In the genomic region with DNA sequence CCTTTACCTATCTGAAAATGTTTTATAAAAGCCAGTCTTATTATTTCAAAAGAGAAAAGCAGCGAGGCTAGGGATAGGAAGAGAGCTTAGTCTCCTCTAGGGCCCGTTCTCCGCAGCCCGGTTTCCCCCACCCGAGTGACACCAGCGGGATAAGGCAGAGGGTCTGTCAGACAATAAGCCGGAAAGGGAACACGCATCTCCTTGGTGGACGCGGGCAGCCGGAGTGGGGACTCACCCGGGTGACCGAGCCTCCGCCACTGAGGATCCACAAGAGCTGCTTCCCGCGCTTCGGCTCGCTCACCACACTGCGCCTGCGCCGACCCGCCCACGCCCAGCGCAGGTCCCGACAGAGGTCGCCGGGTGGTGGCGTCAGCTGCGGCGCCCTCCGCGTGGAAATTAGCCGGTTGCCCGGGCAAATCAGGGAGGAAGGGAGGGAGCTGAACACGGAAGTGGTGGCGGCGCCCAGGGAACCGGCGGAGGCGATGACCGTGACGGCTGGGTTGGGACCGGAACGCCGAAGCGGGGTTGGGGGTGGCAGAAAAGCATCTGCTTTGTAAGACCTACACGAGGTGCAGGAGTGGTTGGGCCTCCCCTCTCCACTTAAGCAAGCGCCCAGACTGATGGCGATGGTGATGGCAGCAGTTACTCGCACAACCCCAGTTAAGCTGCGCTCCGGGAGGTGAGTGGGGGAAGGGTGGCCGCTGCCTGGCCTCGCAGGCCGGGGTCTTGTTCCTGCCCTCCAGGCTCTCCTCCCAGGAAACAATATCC, we compare ENCODE assay signal across 8 cellular contexts. TPM values are rescaled to one million over a fixed set of nuclear protein-coding genes. Genes with fewer than 3 reads are reported as not detected.
DNase-seq lines count a peak whose midpoint lies in the region; ATAC-seq and TF ChIP-seq lines count a peak whose summit lies in the region.

A gene with protein sequence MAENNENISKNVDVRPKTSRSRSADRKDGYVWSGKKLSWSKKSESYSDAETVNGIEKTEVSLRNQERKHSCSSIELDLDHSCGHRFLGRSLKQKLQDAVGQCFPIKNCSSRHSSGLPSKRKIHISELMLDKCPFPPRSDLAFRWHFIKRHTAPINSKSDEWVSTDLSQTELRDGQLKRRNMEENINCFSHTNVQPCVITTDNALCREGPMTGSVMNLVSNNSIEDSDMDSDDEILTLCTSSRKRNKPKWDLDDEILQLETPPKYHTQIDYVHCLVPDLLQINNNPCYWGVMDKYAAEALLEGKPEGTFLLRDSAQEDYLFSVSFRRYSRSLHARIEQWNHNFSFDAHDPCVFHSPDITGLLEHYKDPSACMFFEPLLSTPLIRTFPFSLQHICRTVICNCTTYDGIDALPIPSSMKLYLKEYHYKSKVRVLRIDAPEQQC (plus strand): TSS at position 444 of the 768 bp plus-strand sequence. CDS start 15,806 bp downstream, outside the sequence.
Gene WDHD1 (minus strand): TSS at position 307 of the 768 bp plus-strand sequence. CDS start 312 bp downstream, outside the sequence.

- DNase-seq in GM13977 (ENCODE audit: low spot score): peak; percentile 92
- DNase-seq in NCI-H146 (lab: John Stamatoyannopoulos, UW): peak; percentile 95
- DNase-seq in T-cell: peak; percentile 88 to 96 (median 92)
- DNase-seq in adrenal gland: peak; percentile 94 to 97 (median 95)
- peak; percentile 95 to 97 for DNase-seq in heart right ventricle
- DNase-seq in pons (ENCODE audit: low spot score): peak; percentile 92
- DNase-seq in type B pancreatic cell (ENCODE audit: extremely low spot score, unreplicated experiment): peak; percentile 98

- H3K27me3 Mint-ChIP-seq in T-cell (no peaks in the 10 kb centered on the region), type B pancreatic cell (no peaks in the 10 kb centered on the region)

- H3K27me3 ChIP-seq in adrenal gland: no peaks in the 10 kb centered on the region
- no peaks in the 10 kb centered on the region for H3K27me3 ChIP-seq in heart right ventricle

- H3K27ac Mint-ChIP-seq in T-cell: peak within 1 kb of the TSS; percentile 83 to 89
- H3K27ac Mint-ChIP-seq in type B pancreatic cell: peak within 1 kb of the TSS; percentile 91

- no peaks in the 10 kb centered on the region for H3K36me3 ChIP-seq in adrenal gland (replicated peaks in 1 of 2)
- H3K36me3 ChIP-seq in heart right ventricle: peaks cover 0 to 3% (median 0%) of the 10 kb centered on the region in 9 donors

- peak within 1 kb of the TSS; percentile 91 to 92 (median 91) for H3K4me3 Mint-ChIP-seq in T-cell
- H3K4me3 Mint-ChIP-seq in type B pancreatic cell: peak within 1 kb of the TSS; percentile 93

- intact Hi-C loops in adrenal gland (cut with DNase I) (no loop called here), heart right ventricle (cut with DNase I) (no loop called here)

- CTCF ChIA-PET in T-cell (lab: Charles Lee): interaction anchor here (0.6 to 1.6 kb wide), 9 partner anchors 24 to 463 kb away, joined by 3 to 15 read pairs (median 3); partner anchors contain the start of gene MAPK1IP1L (in 2 of the 2)

- TF ChIP-seq POLR2A in adrenal gland (IDR thresholded peaks at IDR 0.05): peak; percentile 70 to 88

- TF ChIP-seq CTCF in GM13977 (IDR thresholded peaks at IDR 0.05; ENCODE audit: extremely low read depth, insufficient read depth, missing control alignments) (peak; percentile 14), adrenal gland (IDR thresholded peaks at IDR 0.05) (peak in 2 of 6 experiments; percentile 8 to 11), heart right ventricle (IDR thresholded peaks at IDR 0.05) (peak in 6 of 9 donors; percentile 9 to 57 (median 30)), type B pancreatic cell (conservative IDR thresholded peaks at IDR 0.05) (no peak)

- WGBS in adrenal gland, 4 donors: 0 to 1% (median 0%) methylated on average over 26 to 55 of the region's 55 CpGs
- WGBS in heart right ventricle, 2 donors: 0 to 1% methylated on average over 55 of the region's 55 CpGs

- peak within 1 kb of the TSS; percentile 13 to 83 (median 70) for H3K4me3 ChIP-seq in adrenal gland
- H3K4me3 ChIP-seq in heart right ventricle: peak within 1 kb of the TSS; percentile 62 to 95 (median 78)

- H3K4me1 ChIP-seq in adrenal gland (replicated peaks in 1 of 2) (peaks cover 6 to 32% of the 10 kb centered on the region in 2 donors), heart right ventricle (peaks cover 3 to 53% (median 41%) of the 10 kb centered on the region in 9 donors)

- in situ Hi-C loops in GM13977 (cut with MboI; ENCODE audit: low pct_unique_long_range_greater_than_20kb, low sequenced_read_pairs, unreplicated experiment): no loop called here

- POLR2A ChIA-PET in T-cell (lab: Charles Lee): interaction anchor here (0.7 to 2.4 kb wide), 7 partner anchors 18 to 164 kb away, joined by 3 to 17 read pairs (median 5); partner anchors contain the start of genes MAPK1IP1L (in 2 of the 2) and DLGAP5 (in 1 of the 2)

- H3K36me3 Mint-ChIP-seq in T-cell: peaks cover 3% of the 10 kb centered on the region
- peaks cover 5% of the 10 kb centered on the region for H3K36me3 Mint-ChIP-seq in type B pancreatic cell

- H3K9me3 Mint-ChIP-seq in T-cell: no peaks in the 10 kb centered on the region
- H3K9me3 Mint-ChIP-seq in type B pancreatic cell: no peaks in the 10 kb centered on the region

- peaks cover 49 to 58% (median 53%) of the 10 kb centered on the region in 3 donors for H3K4me1 Mint-ChIP-seq in T-cell
- H3K4me1 Mint-ChIP-seq in type B pancreatic cell (ENCODE audit: unreplicated experiment): peaks cover 35% of the 10 kb centered on the region

- ATAC-seq in HG02870 (IDR thresholded peaks at IDR 0.05; ENCODE audit: unreplicated experiment): peak; percentile 87
- ATAC-seq in T-cell (replicated peaks in 1 of 4): peak; percentile 90 to 94 (median 94)
- peak; percentile 98 to 100 (median 100) for ATAC-seq in heart right ventricle

- peak within 1 kb of the TSS in 4 of 5 donors; percentile 72 to 92 (median 80) for H3K27ac ChIP-seq in adrenal gland
- peak within 1 kb of the TSS; percentile 58 to 93 (median 86) for H3K27ac ChIP-seq in heart right ventricle

- H3K9me3 ChIP-seq in adrenal gland (replicated peaks in 1 of 3) (no peaks in the 10 kb centered on the region), heart right ventricle (no peaks in the 10 kb centered on the region)

RNA-seq across cellular contexts. Expression of the first gene that starts in this region (rescaled TPM):
- 10 to 100 TPM; 16.7 to 26.4 (median 21.1) TPM for total RNA-seq in T-cell
- total RNA-seq in adrenal gland: 10 to 100 TPM in 6 of 8 donors, 1 to 10 TPM in 2; 8.0 to 23.1 (median 15.9) TPM
- 10 to 100 TPM in 1 of 3 donors, 1 to 10 TPM in 2; 4.5 to 12.0 (median 6.4) TPM for polyA plus RNA-seq in adrenal gland
- total RNA-seq in heart right ventricle: 10 to 100 TPM; 12.2 to 24.2 (median 17.4) TPM
- polyA plus RNA-seq in heart right ventricle: 1 to 10 TPM; 4.7 to 5.9 TPM
- total RNA-seq in type B pancreatic cell (ENCODE audit: low replicate concordance): 21.1 and 22.4 TPM in 2 replicates

RNA-seq across cellular contexts. Expression of gene WDHD1, which starts in this region (rescaled TPM):
- 1 to 10 TPM; 2.5 to 6.1 (median 4.9) TPM for total RNA-seq in T-cell
- 1 to 10 TPM; 1.6 to 6.3 (median 3.0) TPM for total RNA-seq in adrenal gland
- 1 to 10 TPM in 2 of 3 donors, under 1 TPM in 1; 0.64 to 3.7 (median 1.9) TPM for polyA plus RNA-seq in adrenal gland
- 1 to 10 TPM in 9 of 10 donors, under 1 TPM in 1; 0.93 to 2.7 (median 2.1) TPM for total RNA-seq in heart right ventricle
- under 1 TPM; 0.59 to 0.75 TPM for polyA plus RNA-seq in heart right ventricle
- total RNA-seq in type B pancreatic cell (ENCODE audit: low replicate concordance): 15.5 and 36.0 TPM in 2 replicates

Comparison
In these comparisons a context has a peak if more than half of its experiments do, and no peak if none do; other contexts are left out.
1. Peak in every context shown above with its lines: DNase-seq, ATAC-seq, H3K4me3 ChIP-seq and H3K27ac ChIP-seq.